9 cellular contexts compared by ENCODE assay signal in genomic region chrX:120365320-120365719, GRCh38. TPM values are rescaled to one million over a fixed set of nuclear protein-coding genes. Genes with fewer than 3 reads are reported as not detected.
DNase-seq lines count a peak whose midpoint lies in the region; ATAC-seq and TF ChIP-seq lines count a peak whose summit lies in the region.
"Had no signal": no experiment of that assay in that cellular context is flagged by ENCODE, and none has a peak within 500 bp of the region (broad histone marks: within the 10 kb centered on the region; RNA-seq: fewer than 3 reads in every experiment).

No MANE protein-coding gene starts in this region.

- no peaks in the 10 kb centered on the region for H3K79me1 ChIP-seq in neuronal stem cell (ENCODE audit: low read depth, low read length)

- H3K4me3 ChIP-seq in A673 (ENCODE audit: low read depth, low read length, poor library complexity, severe bottlenecking) (no peak overlapping the region), epithelial cell of esophagus (ENCODE audit: low read length) (no peak overlapping the region), neuronal stem cell (ENCODE audit: low read length in 2 of 2) (no peak overlapping the region)

- no peak overlapping the region for H4K91ac ChIP-seq in neuronal stem cell (ENCODE audit: low read depth, low read length, poor library complexity)

- H3K4me1 ChIP-seq in A673 (ENCODE audit: insufficient read depth, low read length, poor library complexity, severe bottlenecking) (peaks cover 15% of the 10 kb centered on the region), neuronal stem cell (ENCODE audit: control insufficient read depth in 2 of 2, insufficient read depth in 1 of 2, low read depth in 1 of 2, low read length in 2 of 2) (peaks cover 0 to 2% of the 10 kb centered on the region in 2 donors)

- no peak overlapping the region for H2AFZ ChIP-seq in neuronal stem cell (ENCODE audit: low read length)

- CTCF ChIA-PET in A673 (lab: Charles Lee): no interaction called here

- no peak overlapping the region for H3K27ac Mint-ChIP-seq in activated CD4-positive, alpha-beta T cell treated with anti-CD3 and anti-CD28 coated beads, Interleukin-2, amount 10 ng/mL, durations not matched to agents 24 days and 14 days

- no peak overlapping the region for H2AK5ac ChIP-seq in neuronal stem cell (ENCODE audit: low read depth, low read length)

- H3K4me3 Mint-ChIP-seq in activated CD4-positive, alpha-beta T cell treated with anti-CD3 and anti-CD28 coated beads, Interleukin-2, amount 10 ng/mL, durations not matched to agents 24 days and 14 days: no peak overlapping the region

- H3K36me3 ChIP-seq in A673 (ENCODE audit: insufficient read depth, low read length, poor library complexity, severe bottlenecking): no peaks in the 10 kb centered on the region
- no peaks in the 10 kb centered on the region for H3K36me3 ChIP-seq in neuronal stem cell (replicated peaks in 1 of 2; ENCODE audit: control insufficient read depth in 2 of 2, insufficient read depth in 2 of 2, low read length in 2 of 2)

- H3K4me2 ChIP-seq in neuronal stem cell (ENCODE audit: insufficient read depth, low read length, poor library complexity, severe bottlenecking): no peak overlapping the region

- H3K9me3 ChIP-seq in A673 (ENCODE audit: low read depth, low read length, poor library complexity, severe bottlenecking) (no peaks in the 10 kb centered on the region), neuronal stem cell (replicated peaks in 1 of 2; ENCODE audit: control insufficient read depth in 2 of 2, insufficient read depth in 1 of 2, low read depth in 1 of 2, low read length in 2 of 2) (no peaks in the 10 kb centered on the region)

- no peak overlapping the region for H3K23ac ChIP-seq in neuronal stem cell (ENCODE audit: low read depth, low read length, poor library complexity)

- no peaks in the 10 kb centered on the region for H3K9me3 Mint-ChIP-seq in activated CD4-positive, alpha-beta T cell treated with anti-CD3 and anti-CD28 coated beads, Interleukin-2, amount 10 ng/mL, durations not matched to agents 24 days and 14 days

- intact Hi-C loops in A673 (cut with micrococcal nuclease; ENCODE audit: unreplicated experiment): no loop called here
- intact Hi-C loops in activated CD4-positive, alpha-beta T cell treated with anti-CD3 and anti-CD28 coated beads, Interleukin-2, amount 10 ng/mL, durations not matched to agents 24 days and 14 days (cut with micrococcal nuclease): loop anchor here (10.0 kb wide), 1 partner anchor 89 kb away; no protein-coding TSS in a partner anchor

- peak; percentile 42 for DNase-seq in A673 (ENCODE audit: low spot score)
- peak; percentile 66 for DNase-seq in LHCN-M2 (ENCODE audit: low read depth)
- DNase-seq in activated CD4-positive, alpha-beta T cell treated with anti-CD3 and anti-CD28 coated beads, Interleukin-2, amount 10 ng/mL, durations not matched to agents 24 days and 14 days: peak; percentile 81
- DNase-seq in epithelial cell of esophagus (ENCODE audit: low read depth): peak; percentile 11
- DNase-seq in neuronal stem cell (ENCODE audit: low spot score): peak; percentile 33

- H3K36me3 Mint-ChIP-seq in activated CD4-positive, alpha-beta T cell treated with anti-CD3 and anti-CD28 coated beads, Interleukin-2, amount 10 ng/mL, durations not matched to agents 24 days and 14 days (ENCODE audit: low read depth): no peaks in the 10 kb centered on the region

- H3K27ac ChIP-seq in A673 (ENCODE audit: low read depth, low read length, poor library complexity, severe bottlenecking) (no peak overlapping the region), neuronal stem cell (replicated peaks; ENCODE audit: low read length) (no peak overlapping the region)

- no CpG with 5 or more reads among the region's 2 CpGs for WGBS in neuronal stem cell (ENCODE audit: extremely low coverage in 2 of 2, insufficient read length in 2 of 2, insufficient replicate concordance in 1 of 2), 2 donors

- H3K9ac ChIP-seq in neuronal stem cell (ENCODE audit: low read depth, low read length, poor library complexity): no peak overlapping the region

- POLR2A ChIA-PET in A673 (lab: Charles Lee; ENCODE audit: low non-redundant PET): no interaction called here

- H2BK5ac ChIP-seq in neuronal stem cell (ENCODE audit: low read length): no peak overlapping the region

- H4K8ac ChIP-seq in neuronal stem cell (ENCODE audit: low read depth, low read length): no peak overlapping the region

- BruUV-seq in A673 (replicated peaks; lab: Mats Ljungman, UMichigan): no TSS peak

- H3K27me3 Mint-ChIP-seq in activated CD4-positive, alpha-beta T cell treated with anti-CD3 and anti-CD28 coated beads, Interleukin-2, amount 10 ng/mL, durations not matched to agents 24 days and 14 days: peaks cover 3% of the 10 kb centered on the region

- H3K27me3 ChIP-seq in A673 (replicated peaks; ENCODE audit: insufficient read depth, low read depth, low read length, poor library complexity) (no peaks in the 10 kb centered on the region), neuronal stem cell (ENCODE audit: control insufficient read depth in 3 of 3, insufficient read depth in 3 of 3, low read depth in 1 of 3, low read length in 3 of 3) (peaks cover 0 to 9% (median 0%) of the 10 kb centered on the region in 3 experiments)

- no peak overlapping the region for H3K14ac ChIP-seq in neuronal stem cell (ENCODE audit: low read length)

- TF ChIP-seq CTCF in A673 (conservative IDR thresholded peaks at IDR 0.05; ENCODE audit: low read depth, low read length) (peak; percentile 65), epithelial cell of esophagus (IDR thresholded peaks at IDR 0.05; ENCODE audit: insufficient read depth, low read depth, low read length, missing control alignments) (peak; percentile 46)

- no peaks in the 10 kb centered on the region for H3K4me1 Mint-ChIP-seq in activated CD4-positive, alpha-beta T cell treated with anti-CD3 and anti-CD28 coated beads, Interleukin-2, amount 10 ng/mL, durations not matched to agents 24 days and 14 days

- no peak overlapping the region for H3K18ac ChIP-seq in neuronal stem cell (ENCODE audit: low read length)

- peak; percentile 66 for ATAC-seq in GM18502 (IDR thresholded peaks at IDR 0.05; ENCODE audit: poor library complexity, unreplicated experiment)
- ATAC-seq in GM19397 (IDR thresholded peaks at IDR 0.05; ENCODE audit: unreplicated experiment): no peak
- ATAC-seq in HG02763 (IDR thresholded peaks at IDR 0.05; ENCODE audit: unreplicated experiment): no peak

- no peak overlapping the region for H2BK12ac ChIP-seq in neuronal stem cell (ENCODE audit: low read length)

- H2BK120ac ChIP-seq in neuronal stem cell (ENCODE audit: low read depth, low read length): no peak overlapping the region

- H3K4ac ChIP-seq in neuronal stem cell (ENCODE audit: low read length): no peak overlapping the region

- H2BK15ac ChIP-seq in neuronal stem cell (ENCODE audit: low read length): no peak overlapping the region

RNA-seq across cellular contexts. Expression of gene ATP1B4, which starts 3.4 kb away (rescaled TPM):
- total RNA-seq in A673 (2021) (not detected in 2 replicates), LHCN-M2 (2014; rRNA removed) (not detected in 2 replicates)
- not detected for polyA plus RNA-seq in LHCN-M2 (2012)
- not detected in 2 replicates for total RNA-seq in activated CD4-positive, alpha-beta T cell treated with anti-CD3 and anti-CD28 coated beads, Interleukin-2, amount 10 ng/mL, durations not matched to agents 24 days and 14 days
- polyA plus RNA-seq in neuronal stem cell (2013, experiment 1 of 2): not detected
- not detected for polyA plus RNA-seq in neuronal stem cell (2013, experiment 2 of 2)
- polyA plus RNA-seq: esophagus had no signal

RNA-seq across cellular contexts. Expression of gene TMEM255A, which starts 54.1 kb away (rescaled TPM):
- total RNA-seq in A673 (2021) (0.56 and 0.79 TPM in 2 replicates), LHCN-M2 (2014; rRNA removed) (0.06 and 0.17 TPM in 2 replicates)
- 2.2 TPM for polyA plus RNA-seq in LHCN-M2 (2012)
- total RNA-seq in activated CD4-positive, alpha-beta T cell treated with anti-CD3 and anti-CD28 coated beads, Interleukin-2, amount 10 ng/mL, durations not matched to agents 24 days and 14 days: not detected in 2 replicates
- 7.2 TPM for polyA plus RNA-seq in neuronal stem cell (2013, experiment 1 of 2)
- 7.0 TPM for polyA plus RNA-seq in neuronal stem cell (2013, experiment 2 of 2)

Comparison
In these comparisons a context has a peak if more than half of its experiments do, and no peak if none do; other contexts are left out.
1. DNase-seq: peak in every context shown above with its lines; median percentile 81 in activated CD4-positive, alpha-beta T cell treated with anti-CD3 and anti-CD28 coated beads, Interleukin-2, amount 10 ng/mL, durations not matched to agents 24 days and 14 days; 66 in LHCN-M2; 42 in A673; 33 in neuronal stem cell; 11 in epithelial cell of esophagus.